8 cellular contexts compared by ENCODE assay signal in the genomic region with DNA sequence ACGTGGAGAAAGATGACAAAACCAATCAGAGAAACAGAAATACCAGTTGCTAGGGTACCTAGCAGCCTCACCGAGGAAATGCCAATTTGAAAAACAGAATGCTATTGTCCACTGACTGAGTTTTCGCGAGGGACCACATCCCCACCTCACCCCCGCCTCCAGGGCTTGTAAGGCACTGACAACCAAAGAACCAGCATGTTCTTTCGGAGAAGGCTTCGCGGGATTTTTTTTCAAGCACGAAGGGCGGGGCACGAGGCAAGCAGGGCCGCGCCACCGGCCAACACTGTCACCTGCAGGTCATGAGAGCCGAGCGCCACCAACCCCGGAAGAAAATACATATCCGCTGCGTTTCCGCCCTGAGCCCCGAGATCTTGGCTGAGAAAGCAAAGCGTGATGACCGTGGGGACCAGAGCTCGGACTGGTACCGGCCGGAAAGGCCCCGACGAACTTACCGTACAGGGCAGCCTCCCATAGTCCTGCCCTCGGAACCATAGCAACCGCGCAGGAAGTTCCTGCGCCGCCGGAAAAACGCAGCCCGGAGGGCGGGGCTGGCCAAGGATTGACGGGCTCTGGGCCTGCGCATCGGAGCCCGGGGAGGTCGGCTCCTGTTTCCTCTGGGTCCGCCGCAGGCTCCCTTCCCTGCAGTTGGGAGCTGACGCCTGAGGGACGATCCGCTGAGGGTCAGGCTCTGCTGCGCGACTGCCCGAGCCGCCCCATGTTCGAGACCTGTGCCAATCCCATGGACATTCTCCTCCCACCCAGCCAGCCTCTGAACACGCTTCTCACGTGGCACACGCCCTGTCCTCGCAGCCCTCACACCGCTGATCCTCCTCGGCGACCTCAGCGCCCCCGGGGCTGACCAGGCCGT. TPM values are rescaled to one million over a fixed set of nuclear protein-coding genes. Genes with fewer than 3 reads are reported as not detected.
DNase-seq lines count a peak whose midpoint lies in the region; ATAC-seq, FAIRE-seq and TF ChIP-seq lines count a peak whose summit lies in the region.

No MANE protein-coding gene starts in this region.

- H3K4me2 ChIP-seq in endothelial cell of umbilical vein (ENCODE audit: insufficient read depth, low read length) = peak overlapping the region; percentile 87

- H4K20me1 ChIP-seq in endothelial cell of umbilical vein (replicated peaks; ENCODE audit: control insufficient read depth, extremely low read depth, insufficient read depth, low read length) = no peaks in the 10 kb centered on the region

- H3K36me3 Mint-ChIP-seq in mesothelial cell of epicardium = peaks cover 2% of the 10 kb centered on the region

- ATAC-seq in GM21447 (IDR thresholded peaks at IDR 0.05; ENCODE audit: unreplicated experiment) = peak; percentile 91

- peak overlapping the region; percentile 81 for H3K4me3 ChIP-seq in HUES6 (ENCODE audit: low read depth, low read length)
- peak overlapping the region; percentile 74 for H3K4me3 ChIP-seq in NT2/D1 (ENCODE audit: insufficient read length, low read depth)
- peak overlapping the region; percentile 62 to 83 (median 65) for H3K4me3 ChIP-seq in endothelial cell of umbilical vein (replicated peaks in 1 of 3; ENCODE audit: insufficient read depth in 1 of 3, low read depth in 1 of 3, low read length in 3 of 3)

- no peaks in the 10 kb centered on the region for H3K27me3 ChIP-seq in HUES6 (ENCODE audit: control insufficient read depth, insufficient read depth, low read length)
- H3K27me3 ChIP-seq in NT2/D1 (ENCODE audit: insufficient read depth, insufficient read length) = no peaks in the 10 kb centered on the region
- no peaks in the 10 kb centered on the region for H3K27me3 ChIP-seq in endothelial cell of umbilical vein (ENCODE audit: control insufficient read depth in 2 of 2, insufficient read depth in 2 of 2, low read length in 2 of 2)

- H3K36me3 ChIP-seq in HUES6 (ENCODE audit: control insufficient read depth, insufficient read depth, low read length) (no peaks in the 10 kb centered on the region), NT2/D1 (ENCODE audit: insufficient read depth, insufficient read length, low read length) (peaks cover 13% of the 10 kb centered on the region), endothelial cell of umbilical vein (ENCODE audit: control insufficient read depth in 2 of 2, extremely low read depth in 1 of 2, insufficient read depth in 2 of 2, low read length in 2 of 2) (no peaks in the 10 kb centered on the region)

- CTCF ChIA-PET in endothelial cell of umbilical vein (lab: Charles Lee) = interaction anchor here (0.6 to 1.8 kb wide), 2 partner anchors 26 to 1087 kb away, joined by 4 read pairs; no protein-coding TSS in a partner anchor

- peaks cover 7% of the 10 kb centered on the region for H3K4me1 Mint-ChIP-seq in mesothelial cell of epicardium

- H3K27ac Mint-ChIP-seq in mesothelial cell of epicardium = peak overlapping the region; percentile 97

- H3K9me3 ChIP-seq in HUES6 (ENCODE audit: control insufficient read depth, insufficient read depth, low read depth, low read length) (peaks cover 5% of the 10 kb centered on the region; the same call in 1 of the 2 replicates), NT2/D1 (ENCODE audit: insufficient read depth, low read length) (no peaks in the 10 kb centered on the region), endothelial cell of umbilical vein (replicated peaks; ENCODE audit: control insufficient read depth, insufficient read depth, low read length) (no peaks in the 10 kb centered on the region)

- TF ChIP-seq CTCF in endothelial cell of umbilical vein (IDR thresholded peaks at IDR 0.05; ENCODE audit: extremely low read depth in 1 of 2, insufficient read depth in 1 of 2, low read depth in 1 of 2, low read length in 2 of 2) (peak; percentile 24 to 52), mesothelial cell of epicardium (IDR thresholded peaks at IDR 0.05; ENCODE audit: unreplicated experiment) (no peak)

- H3K27me3 Mint-ChIP-seq in mesothelial cell of epicardium (ENCODE audit: low read depth) = peaks cover 2% of the 10 kb centered on the region

- no peaks in the 10 kb centered on the region for H3K79me2 ChIP-seq in endothelial cell of umbilical vein (ENCODE audit: control insufficient read depth, insufficient read depth, low read length)

- FAIRE-seq in endothelial cell of umbilical vein (lab: Jason Lieb, UNC) = peak; percentile 97

- BruUV-seq in endothelial cell of umbilical vein (replicated peaks; lab: Mats Ljungman, UMichigan) = TSS peak; percentile 72

- DNase-seq in DMS 273 treated with DMSO at 0.1 percent for 48 hours (lab: John Stamatoyannopoulos, UW) = peak; percentile 86
- peak; percentile 86 for DNase-seq in NT2/D1 (ENCODE audit: low read depth, low spot score)
- peak; percentile 88 for DNase-seq in activated CD8-positive, alpha-beta memory T cell treated with anti-CD3 and anti-CD28 coated beads, Interleukin-2, amount 50 U/mL, for 4 hours
- peak; percentile 91 for DNase-seq in endothelial cell of umbilical vein (ENCODE audit: low read depth, low spot score)
- peak; percentile 60 to 82 for DNase-seq in mesothelial cell of epicardium (ENCODE audit: low spot score in 2 of 2, unreplicated experiment in 2 of 2)
- DNase-seq in stimulated activated CD8-positive, alpha-beta memory T cell treated with anti-CD3 and anti-CD28 coated beads, Interleukin-15, amount 100 ng/mL, for 4 hours (ENCODE audit: low read depth in 2 of 2) = peak; percentile 72 to 81

- peak; percentile 77 for TF ChIP-seq POLR2A in endothelial cell of umbilical vein (IDR thresholded peaks at IDR 0.05; ENCODE audit: low read depth, low read length)

- H3K4me3 Mint-ChIP-seq in mesothelial cell of epicardium = peak overlapping the region; percentile 92

- H3K9me3 Mint-ChIP-seq in mesothelial cell of epicardium = peaks cover 34% of the 10 kb centered on the region

- peak overlapping the region; percentile 70 for H2AFZ ChIP-seq in endothelial cell of umbilical vein (ENCODE audit: low read depth, low read length)

- dilution Hi-C loops in endothelial cell of umbilical vein (cut with MboI; ENCODE audit: extremely low pct_ligation_motif_present, low sequenced_read_pairs) = no loop called here

- POLR2A ChIA-PET in endothelial cell of umbilical vein (lab: Charles Lee) = interaction anchor here (0.7 kb wide), 1 partner anchor 24 kb away, joined by 5 read pairs; no protein-coding TSS in a partner anchor

- H3K9ac ChIP-seq in HUES6 (ENCODE audit: low read length) (peak overlapping the region; percentile 72), NT2/D1 (ENCODE audit: insufficient read length, low read depth) (peak overlapping the region; percentile 87), endothelial cell of umbilical vein (replicated peaks; ENCODE audit: extremely low read depth, insufficient read depth, low read length) (peak overlapping the region; percentile 67)

- intact Hi-C loops in endothelial cell of umbilical vein (cut with micrococcal nuclease) = loop anchor here (1.0 to 10.0 kb wide), 8 partner anchors 26 to 1476 kb away; a partner anchor contains a TSS

- no peaks in the 10 kb centered on the region for H3K9me1 ChIP-seq in endothelial cell of umbilical vein (replicated peaks; ENCODE audit: control insufficient read depth, extremely low read depth, insufficient read depth, low read length)

- H3K4me1 ChIP-seq in HUES6 (ENCODE audit: control insufficient read depth, insufficient read depth, low read length) (peaks cover 4% of the 10 kb centered on the region; the same call in 1 of the 2 replicates), NT2/D1 (ENCODE audit: insufficient read depth, insufficient read length) (no peaks in the 10 kb centered on the region), endothelial cell of umbilical vein (ENCODE audit: control insufficient read depth, extremely low read depth, insufficient read depth, low read length) (peaks cover 5% of the 10 kb centered on the region)

- H3K27ac ChIP-seq in HUES6 (ENCODE audit: low read depth, low read length) (peak overlapping the region; percentile 54; the same call in 1 of the 2 replicates), endothelial cell of umbilical vein (ENCODE audit: insufficient read depth, low read depth, low read length) (peak overlapping the region; percentile 74)

TF ChIP-seq in endothelial cell of umbilical vein, 7 proteins besides CTCF, POLR2A, EP300 and RAD21:
- peak; percentile 53 for TF ChIP-seq POLR2AphosphoS5 (IDR thresholded peaks at IDR 0.05; ENCODE audit: insufficient read depth, low read depth, low read length)
- TF ChIP-seq FOS (IDR thresholded peaks at IDR 0.05; ENCODE audit: borderline replicate concordance, insufficient read depth, low read length) = no peak

RNA-seq across cellular contexts. Expression of a gene that starts 59.2 kb away (rescaled TPM):
- total RNA-seq in endothelial cell of umbilical vein = not detected in 2 replicates
- polyA plus RNA-seq in endothelial cell of umbilical vein = not detected in 2 replicates
- not detected in 2 replicates for polyA plus RNA-seq in endothelial cell of umbilical vein (2011; cell fraction: cytosol; rRNA removed)
- polyA plus RNA-seq in endothelial cell of umbilical vein (2011; cell fraction: nucleus; rRNA removed) = not detected in 2 replicates
- not detected in 2 replicates for polyA plus RNA-seq in endothelial cell of umbilical vein (2012)
- 1.1 and 1.8 TPM in 2 replicates for polyA minus RNA-seq in endothelial cell of umbilical vein
- polyA minus RNA-seq in endothelial cell of umbilical vein (2011; cell fraction: cytosol; rRNA and poly(A)+ RNA removed) = not detected
- not detected in 2 replicates for polyA minus RNA-seq in endothelial cell of umbilical vein (2011; cell fraction: nucleus; rRNA and poly(A)+ RNA removed)
- not detected in 3 replicates for total RNA-seq in mesothelial cell of epicardium

Comparison
In these comparisons a context has a peak if more than half of its experiments do, and no peak if none do; other contexts are left out.
1. Peak in every context shown above with its lines: DNase-seq, ATAC-seq, H3K4me3 ChIP-seq and H3K27ac ChIP-seq.